In genomic region chr19:12976109-12976508, GRCh38 we compare ENCODE assay signal across 2 cellular contexts. TPM values are rescaled to one million over a fixed set of nuclear protein-coding genes. Genes with fewer than 3 reads are reported as not detected.
"Had no signal": no experiment of that assay in that cellular context is flagged by ENCODE, and none has a peak within 500 bp of the region (broad histone marks: within the 10 kb centered on the region; RNA-seq: fewer than 3 reads in every experiment).

No MANE protein-coding gene starts in this region.

RNA-seq across cellular contexts. Expression of gene DAND5, which starts 6.7 kb away (rescaled TPM):
- total RNA-seq: HFFc6 had no signal
- polyA plus RNA-seq: IgD-negative memory B cell had no signal
